ENCODE assay signal across 24 cellular contexts in the genomic region with DNA sequence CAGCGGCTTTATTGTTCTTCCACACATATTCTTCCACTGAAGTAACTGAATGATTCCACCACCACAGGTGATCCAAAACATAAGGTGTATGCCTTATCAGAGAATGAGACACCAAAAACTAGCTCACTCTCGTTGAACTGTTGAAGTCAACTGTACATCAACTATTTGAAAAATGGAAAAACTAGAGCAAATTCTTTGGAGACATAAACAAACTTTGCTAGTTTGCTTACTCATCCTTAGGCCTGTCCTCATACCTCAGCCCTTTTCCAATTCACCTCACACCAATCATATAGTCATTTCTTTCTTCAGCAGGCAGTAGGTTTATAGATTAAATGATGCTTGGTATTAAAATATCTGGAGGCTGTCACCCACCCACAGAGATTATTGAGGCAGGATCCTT.
DNase-seq lines count a peak whose midpoint lies in the region; ATAC-seq lines count a peak whose summit lies in the region.
"Had no signal": no experiment of that assay in that cellular context is flagged by ENCODE, and none has a peak within 500 bp of the region (broad histone marks: within the 10 kb centered on the region; RNA-seq: fewer than 3 reads in every experiment).

No MANE protein-coding gene starts in this region.

- no peak overlapping the region for H3K4me3 ChIP-seq in adipocyte (ENCODE audit: low read length)
- H3K4me3 ChIP-seq: BLaER1, MG63 had no signal

- no peak overlapping the region for H3K9ac ChIP-seq in adipocyte (ENCODE audit: low read length)
- H3K9ac ChIP-seq: BLaER1 had no signal

- H3K27me3 ChIP-seq in adipocyte (replicated peaks; ENCODE audit: control insufficient read depth, insufficient read depth, low read length) = no peaks in the 10 kb centered on the region
- H3K27me3 ChIP-seq: BLaER1, MG63 had no signal

- ATAC-seq in GM21367 (IDR thresholded peaks at IDR 0.05; ENCODE audit: unreplicated experiment) = no peak
- ATAC-seq: HepG2, Panc1 had no signal

- no peaks in the 10 kb centered on the region for H3K36me3 ChIP-seq in adipocyte (ENCODE audit: control insufficient read depth, insufficient read depth, low read length, severe bottlenecking)
- H3K36me3 ChIP-seq: BLaER1, MG63 had no signal

- peaks cover 33% of the 10 kb centered on the region for H3K4me1 ChIP-seq in adipocyte (ENCODE audit: control insufficient read depth, insufficient read depth, low read length)

- DNase-seq in ELR (ENCODE audit: low read depth) (peak; percentile 15), adipocyte (ENCODE audit: low read depth) (peak; percentile 23), iris pigment epithelial cell (ENCODE audit: low read depth) (peak; percentile 65), activated T-cell treated with anti-CD3 and anti-CD28 coated beads for 4 hours (no peak), ecto neural progenitor cell (ENCODE audit: low spot score) (no peak)
- DNase-seq in stimulated activated CD4-positive, alpha-beta T cell treated with anti-CD3 and anti-CD28 coated beads, Interleukin-15, amount 100 ng/mL, for 24 hours = no peak
- DNase-seq: CD4-positive, alpha-beta T cell; DMS53; GF-D8; KBM-7; MG63; NCI-H1105 treated with DMSO at 0.1 percent for 48 hours; NCI-H146; NCI-H1930; NCI-H446 treated with DMSO at 0.1 percent for 48 hours; NCI-H526; NCI-H82; NK-92 treated with Interleukin-12 subunit alpha and Interleukin-12 subunit beta, amount 100 ng/mL, for 24 hours; SHP77; T-helper 1 cell had no signal

- H3K9me3 ChIP-seq in adipocyte (ENCODE audit: control insufficient read depth, low read length) = no peaks in the 10 kb centered on the region
- H3K9me3 ChIP-seq: BLaER1, MG63 had no signal

Comparison
In these comparisons a context has a peak if more than half of its experiments do, and no peak if none do; other contexts are left out.
1. DNase-seq: peak in ELR (single experiment), adipocyte (single experiment) and iris pigment epithelial cell (single experiment); none in stimulated activated CD4-positive, alpha-beta T cell treated with anti-CD3 and anti-CD28 coated beads, Interleukin-15, amount 100 ng/mL, for 24 hours (single experiment), activated T-cell treated with anti-CD3 and anti-CD28 coated beads for 4 hours (single experiment) and ecto neural progenitor cell (single experiment).